7 cellular contexts compared by ENCODE assay signal in genomic region chr4:140326395-140326993, GRCh38. TPM values are rescaled to one million over a fixed set of nuclear protein-coding genes. Genes with fewer than 3 reads are reported as not detected.
DNase-seq lines count a peak whose midpoint lies in the region; FAIRE-seq and TF ChIP-seq lines count a peak whose summit lies in the region.

No MANE protein-coding gene starts in this region.

- H3K27ac Mint-ChIP-seq in MCF 10A (ENCODE audit: low read depth, unreplicated experiment), result no peak overlapping the region

- FAIRE-seq in GM12891 (lab: Jason Lieb, UNC), result no peak

- H3K27me3 ChIP-seq in vagina, result no peaks in the 10 kb centered on the region

- BruUV-seq in MCF 10A (replicated peaks; lab: Mats Ljungman, UMichigan), result no TSS peak

- no peak overlapping the region for H3K27ac ChIP-seq in vagina

- H3K36me3 ChIP-seq in vagina, result no peaks in the 10 kb centered on the region

- TF ChIP-seq CTCF in GM12864 (IDR thresholded peaks at IDR 0.05; ENCODE audit: low read depth, low read length, missing control alignments) (peak; percentile 37), MCF 10A (IDR thresholded peaks at IDR 0.05; ENCODE audit: unreplicated experiment) (peak; percentile 76), vagina (IDR thresholded peaks at IDR 0.05) (peak; percentile 45 to 66 (median 62))

- H3K4me1 Mint-ChIP-seq in MCF 10A (ENCODE audit: insufficient read depth, unreplicated experiment), result no peaks in the 10 kb centered on the region

- no peaks in the 10 kb centered on the region for H3K9me3 ChIP-seq in vagina

- H3K4me1 ChIP-seq in vagina, result no peaks in the 10 kb centered on the region

- H3K4me3 ChIP-seq in GM12864 (ENCODE audit: low read depth, low read length) (no peak overlapping the region), vagina (no peak overlapping the region)

- H3K27me3 Mint-ChIP-seq in MCF 10A (ENCODE audit: insufficient read depth, unreplicated experiment), result no peaks in the 10 kb centered on the region

- H3K36me3 Mint-ChIP-seq in MCF 10A (ENCODE audit: insufficient read depth, unreplicated experiment), result no peaks in the 10 kb centered on the region

- DNase-seq in GM12864 (ENCODE audit: low read depth) (no peak), NCI-H146 treated with DMSO at 0.1 percent for 48 hours (lab: John Stamatoyannopoulos, UW; ENCODE audit: unreplicated experiment) (peak; percentile 25), MCF 10A (ENCODE audit: unreplicated experiment) (peak; percentile 61), kidney glomerular epithelial cell (lab: John Stamatoyannopoulos, UW) (peak; percentile 12), vagina (ENCODE audit: extremely low spot score in 2 of 2) (no peak), GM12891 (ENCODE audit: insufficient read length, low spot score) (no peak)
- no peak for DNase-seq in activated CD4-positive, alpha-beta T cell treated with anti-CD3 and anti-CD28 coated beads, Interleukin-2, amount 50 U/mL, for 1 hour

- H3K4me3 Mint-ChIP-seq in MCF 10A (ENCODE audit: unreplicated experiment), result no peak overlapping the region

- intact Hi-C loops in MCF 10A (cut with micrococcal nuclease) (loop anchor here (1.0 to 5.0 kb wide), 7 partner anchors 66 to 671 kb away; no protein-coding TSS in a partner anchor), vagina (cut with DNase I) (no loop called here)

- no peaks in the 10 kb centered on the region for H3K9me3 Mint-ChIP-seq in MCF 10A (ENCODE audit: unreplicated experiment)

- TF ChIP-seq POLR2A in vagina (IDR thresholded peaks at IDR 0.05) (no peak), GM12891 (IDR thresholded peaks at IDR 0.05; ENCODE audit: low read depth, low read length) (no peak)

- CTCF ChIA-PET in MCF 10A (lab: Yijun Ruan, JAX), result interaction anchor here (0.5 to 6.9 kb wide), 25 partner anchors 9 to 677 kb away, joined by 3 to 44 read pairs (median 4); no protein-coding TSS in a partner anchor

- POLR2A ChIA-PET in MCF 10A (lab: Yijun Ruan, JAX), result interaction anchor here (0.7 to 1.3 kb wide), 6 partner anchors 74 to 673 kb away, joined by 3 to 7 read pairs (median 4); partner anchors contain the start of gene MAML3

TF ChIP-seq in GM12891, 5 proteins besides CTCF, POLR2A, EP300 and RAD21:
- TF ChIP-seq PAX5 (IDR thresholded peaks at IDR 0.05; ENCODE audit: insufficient read depth, low read length, severe bottlenecking) (no peak), TAF1 (IDR thresholded peaks at IDR 0.05; ENCODE audit: low read depth, low read length) (no peak), POLR2AphosphoS5 (IDR thresholded peaks at IDR 0.05; ENCODE audit: low read depth, low read length) (no peak), SPI1 (IDR thresholded peaks at IDR 0.05; ENCODE audit: low read depth, low read length) (no peak), POU2F2 (IDR thresholded peaks at IDR 0.05; ENCODE audit: low read depth, low read length) (no peak)

RNA-seq across cellular contexts. Expression of gene SCOC, which starts 47.0 kb away (rescaled TPM):
- total RNA-seq in MCF 10A (2022), result 49.2 and 57.5 TPM in 2 replicates
- 39.3 TPM for total RNA-seq in vagina
- polyA plus RNA-seq in GM12891 (2012; ENCODE audit: low read depth, missing spikeins), result 28.7 TPM

Comparison
In these comparisons a context has a peak if more than half of its experiments do, and no peak if none do; other contexts are left out.
1. DNase-seq: peak in NCI-H146 treated with DMSO at 0.1 percent for 48 hours (single experiment), MCF 10A (single experiment) and kidney glomerular epithelial cell (single experiment); none in GM12864 (single experiment), vagina (0 of 2), GM12891 (single experiment) and activated CD4-positive, alpha-beta T cell treated with anti-CD3 and anti-CD28 coated beads, Interleukin-2, amount 50 U/mL, for 1 hour (single experiment).
2. Peak in every context shown above with its lines, with median percentiles within 50 percentile points of each other: CTCF ChIP-seq.